Comparison of ENCODE assay signal across 10 cellular contexts in genomic region chr2:58834404-58834803, GRCh38.
DNase-seq lines count a peak whose midpoint lies in the region; TF ChIP-seq lines count a peak whose summit lies in the region.
"Had no signal": no experiment of that assay in that cellular context is flagged by ENCODE, and none has a peak within 500 bp of the region (broad histone marks: within the 10 kb centered on the region; RNA-seq: fewer than 3 reads in every experiment).

No MANE protein-coding gene starts in this region.

- no peak overlapping the region for H3K4me3 Mint-ChIP-seq in neural crest cell

- TF ChIP-seq POLR2A in esophagus squamous epithelium (IDR thresholded peaks at IDR 0.05): no peak

- no peak overlapping the region for H3K27ac Mint-ChIP-seq in neural crest cell (ENCODE audit: unreplicated experiment)

- no peaks in the 10 kb centered on the region for H3K4me1 Mint-ChIP-seq in neural crest cell

- H3K36me3 ChIP-seq in esophagus squamous epithelium: no peaks in the 10 kb centered on the region
- H3K36me3 ChIP-seq: colonic mucosa had no signal

- WGBS in esophagus squamous epithelium, 2 donors: 5 to 11% methylated on average over 3 of the region's 3 CpGs

- peaks cover 3% of the 10 kb centered on the region for H3K27me3 Mint-ChIP-seq in neural crest cell (ENCODE audit: low read depth)

- H3K36me3 Mint-ChIP-seq in neural crest cell (ENCODE audit: low read depth): no peaks in the 10 kb centered on the region

- no peak for TF ChIP-seq CTCF in neural crest cell (conservative IDR thresholded peaks at IDR 0.05)
- TF ChIP-seq CTCF in esophagus squamous epithelium (IDR thresholded peaks at IDR 0.05): no peak

- no peak overlapping the region for H3K27ac ChIP-seq in esophagus squamous epithelium
- H3K27ac ChIP-seq: colonic mucosa had no signal

- no peak overlapping the region for H3K4me3 ChIP-seq in esophagus squamous epithelium
- H3K4me3 ChIP-seq: colonic mucosa had no signal

- no peaks in the 10 kb centered on the region for H3K27me3 ChIP-seq in esophagus squamous epithelium
- H3K27me3 ChIP-seq: colonic mucosa had no signal

- H3K4me1 ChIP-seq in esophagus squamous epithelium: no peaks in the 10 kb centered on the region
- H3K4me1 ChIP-seq: colonic mucosa had no signal

- peaks cover 1% of the 10 kb centered on the region for H3K9me3 Mint-ChIP-seq in neural crest cell

- peaks cover 0 to 5% (median 0%) of the 10 kb centered on the region in 3 donors for H3K9me3 ChIP-seq in esophagus squamous epithelium
- H3K9me3 ChIP-seq: colonic mucosa had no signal

- intact Hi-C loops in esophagus squamous epithelium (cut with DNase I): no loop called here

- DNase-seq in NOMO-1 treated with DMSO at 0.1 percent for 48 hours (lab: John Stamatoyannopoulos, UW; ENCODE audit: unreplicated experiment) (peak; percentile 6), NOMO-1 treated with dmso at 0.1 percent for 144 hours (lab: John Stamatoyannopoulos, UW; ENCODE audit: unreplicated experiment) (no peak), M059J (ENCODE audit: low read depth) (peak; percentile 9), dermis microvascular lymphatic vessel endothelial cell (ENCODE audit: low read depth in 2 of 2) (peak; percentile 3 to 32), neural crest cell (ENCODE audit: low read depth, low spot score) (peak; percentile 48), NCI-H774 (lab: John Stamatoyannopoulos, UW) (no peak), esophagus squamous epithelium (lab: John Stamatoyannopoulos, UW) (no peak)
- DNase-seq in activated CD8-positive, alpha-beta memory T cell treated with anti-CD3 and anti-CD28 coated beads, Interleukin-2, amount 50 U/mL, for 48 hours: no peak
- DNase-seq: colonic mucosa, NCI-H226 had no signal

Comparison
In these comparisons a context has a peak if more than half of its experiments do, and no peak if none do; other contexts are left out.
1. DNase-seq: peak in NOMO-1 treated with DMSO at 0.1 percent for 48 hours (single experiment), M059J (single experiment), dermis microvascular lymphatic vessel endothelial cell (2 of 2) and neural crest cell (single experiment); none in NOMO-1 treated with dmso at 0.1 percent for 144 hours (single experiment), activated CD8-positive, alpha-beta memory T cell treated with anti-CD3 and anti-CD28 coated beads, Interleukin-2, amount 50 U/mL, for 48 hours (single experiment), NCI-H774 (single experiment) and esophagus squamous epithelium (single experiment).